In the genomic region with DNA sequence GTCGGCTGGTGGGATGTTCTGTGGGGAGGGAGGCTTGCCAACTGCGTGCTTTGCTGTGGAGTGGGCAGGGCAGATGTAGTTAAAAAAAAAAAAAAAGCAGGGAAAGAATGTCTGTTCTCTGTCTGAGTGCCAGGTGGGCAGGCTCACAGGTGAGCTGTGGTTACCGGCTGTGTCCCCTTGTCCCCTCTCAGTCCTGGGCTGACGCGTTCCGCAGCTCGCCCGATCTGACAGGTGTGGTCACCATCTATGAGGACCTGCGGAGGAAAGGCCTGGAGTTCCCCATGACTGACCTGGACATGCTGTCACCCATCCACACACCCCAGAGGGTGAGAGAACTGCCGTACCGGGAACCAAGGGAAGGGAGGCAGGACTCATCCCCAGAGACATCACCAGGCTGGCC, we compare ENCODE assay signal across 9 cellular contexts.
"Had no signal": no experiment of that assay in that cellular context is flagged by ENCODE, and none has a peak within 500 bp of the region (broad histone marks: within the 10 kb centered on the region; RNA-seq: fewer than 3 reads in every experiment).

No MANE protein-coding gene starts in this region.

- H3K27me3 Mint-ChIP-seq: IgD-negative memory B cell had no signal

- H3K9me3 Mint-ChIP-seq: HFFc6, IgD-negative memory B cell had no signal

- H3K4me1 ChIP-seq: HAP-1 had no signal

- H3K4me3 Mint-ChIP-seq: HFFc6, IgD-negative memory B cell had no signal

- H3K27ac ChIP-seq: GM23248, KMS-11 had no signal

- H3K27ac Mint-ChIP-seq: HFFc6, IgD-negative memory B cell had no signal

- H3K9me3 ChIP-seq: HAP-1 had no signal

- ATAC-seq: HCT116 had no signal

- H3K4me3 ChIP-seq: GM23248, HAP-1 had no signal

- DNase-seq: GM23248, GOT3, H7, HFFc6, KBM-7 had no signal
